Comparison of ENCODE assay signal across 21 cellular contexts in genomic region chr2:137938204-137938603, GRCh38. TPM values are rescaled to one million over a fixed set of nuclear protein-coding genes. Genes with fewer than 3 reads are reported as not detected.
DNase-seq lines count a peak whose midpoint lies in the region; ATAC-seq and TF ChIP-seq lines count a peak whose summit lies in the region.
"Had no signal": no experiment of that assay in that cellular context is flagged by ENCODE, and none has a peak within 500 bp of the region (broad histone marks: within the 10 kb centered on the region; RNA-seq: fewer than 3 reads in every experiment).

No MANE protein-coding gene starts in this region.

- no peak overlapping the region for H3K4me2 ChIP-seq in fibroblast of lung (ENCODE audit: extremely low read depth, insufficient read depth, low read length)
- H3K4me2 ChIP-seq: KMS-11 had no signal

- H3K4me3 ChIP-seq in fibroblast of lung (replicated peaks in 1 of 4; ENCODE audit: control extremely low read depth in 1 of 4, insufficient read depth in 1 of 4, low read depth in 3 of 4, low read length in 4 of 4), result no peak overlapping the region

- ATAC-seq in HG03565 (IDR thresholded peaks at IDR 0.05; ENCODE audit: unreplicated experiment) (no peak), GM21367 (IDR thresholded peaks at IDR 0.05; ENCODE audit: unreplicated experiment) (no peak)
- ATAC-seq: effector memory CD8-positive, alpha-beta T cell; natural killer cell; Right ventricle myocardium inferior had no signal

- H3K4me1 ChIP-seq in fibroblast of lung (ENCODE audit: control insufficient read depth, extremely low read depth, insufficient read depth, low read length), result no peaks in the 10 kb centered on the region
- H3K4me1 ChIP-seq: foreskin keratinocyte had no signal

- H3K27ac ChIP-seq in fibroblast of lung (ENCODE audit: insufficient read depth, low read length), result no peak overlapping the region
- H3K27ac ChIP-seq: foreskin keratinocyte, KMS-11 had no signal

- H3K27me3 ChIP-seq in fibroblast of lung (ENCODE audit: control insufficient read depth, insufficient read depth, low read length), result no peaks in the 10 kb centered on the region
- H3K27me3 ChIP-seq: foreskin keratinocyte had no signal

- DNase-seq in GM04503 (ENCODE audit: low read depth), result peak; percentile 47
- peak; percentile 45 for DNase-seq in NCI-H226
- peak; percentile 72 to 92 for DNase-seq in fibroblast of lung (ENCODE audit: low read depth in 2 of 2)
- DNase-seq in renal cortical epithelial cell (ENCODE audit: low read depth), result peak; percentile 79
- no peak for DNase-seq in cortex of kidney (lab: John Stamatoyannopoulos, UW)
- no peak for DNase-seq in NCI-H146 treated with DMSO at 0.1 percent for 48 hours (lab: John Stamatoyannopoulos, UW; ENCODE audit: unreplicated experiment)
- DNase-seq: activated CD4-positive, alpha-beta T cell treated with anti-CD3 and anti-CD28 coated beads for 48 hours; Caco-2; effector memory CD8-positive, alpha-beta T cell; foreskin keratinocyte; hippocampal formation; islet precursor cell; natural killer cell; NCI-H1092; NCI-H2081 treated with DMSO at 0.1 percent for 48 hours; stimulated activated CD4-positive, alpha-beta T cell treated with anti-CD3 and anti-CD28 coated beads, Interleukin-4, amount 100 ng/mL, for 24 hours had no signal

- H2AFZ ChIP-seq in fibroblast of lung (ENCODE audit: low read length), result no peak overlapping the region

- H3K36me3 ChIP-seq in fibroblast of lung (ENCODE audit: control insufficient read depth, insufficient read depth, low read length), result no peaks in the 10 kb centered on the region

- no peak for TF ChIP-seq CTCF in fibroblast of lung (conservative IDR thresholded peaks at IDR 0.05 in 1 of 2, IDR thresholded peaks at IDR 0.05 in 1 of 2; ENCODE audit: low read depth in 1 of 2, low read length in 2 of 2)

- no peaks in the 10 kb centered on the region for H3K79me2 ChIP-seq in fibroblast of lung (ENCODE audit: control insufficient read depth, insufficient read depth, low read length)

- no peak overlapping the region for H3K9ac ChIP-seq in fibroblast of lung (ENCODE audit: insufficient read depth, low read length)
- H3K9ac ChIP-seq: KMS-11 had no signal

- no peaks in the 10 kb centered on the region for H3K9me3 ChIP-seq in fibroblast of lung (ENCODE audit: control insufficient read depth, insufficient read depth, low read depth, low read length)

- H4K20me1 ChIP-seq in fibroblast of lung (ENCODE audit: control insufficient read depth, extremely low read depth, insufficient read depth, low read length), result no peaks in the 10 kb centered on the region

RNA-seq across cellular contexts. Expression of gene HNMT, which starts 26.1 kb away (rescaled TPM):
- total RNA-seq in fibroblast of lung (139 and 163 TPM in 2 replicates), renal cortical epithelial cell (47.9 and 103 TPM in 2 replicates)
- 33.7 and 45.9 TPM in 2 replicates for polyA plus RNA-seq in fibroblast of lung
- 30.0 and 36.3 TPM in 2 replicates for polyA plus RNA-seq in fibroblast of lung (2012)
- 0.44 and 4.3 TPM in 2 replicates for polyA minus RNA-seq in fibroblast of lung (ENCODE audit: low replicate concordance)
- total RNA-seq: activated T-helper 2 cell treated with anti-CD3 and anti-CD28 coated beads, Interferon-gamma antibody, Interleukin-2, Interleukin-4, amounts not matched to agents 10 μg/mL and 5 μg/mL and 100 μg/mL, durations not matched to agents 14 hours and 24 hours and 36 hours had no signal

Comparison
In these comparisons a context has a peak if more than half of its experiments do, and no peak if none do; other contexts are left out.
1. DNase-seq: peak in GM04503 (single experiment), NCI-H226 (single experiment), fibroblast of lung (2 of 2) and renal cortical epithelial cell (single experiment); none in cortex of kidney (single experiment) and NCI-H146 treated with DMSO at 0.1 percent for 48 hours (single experiment).